In the genomic region with DNA sequence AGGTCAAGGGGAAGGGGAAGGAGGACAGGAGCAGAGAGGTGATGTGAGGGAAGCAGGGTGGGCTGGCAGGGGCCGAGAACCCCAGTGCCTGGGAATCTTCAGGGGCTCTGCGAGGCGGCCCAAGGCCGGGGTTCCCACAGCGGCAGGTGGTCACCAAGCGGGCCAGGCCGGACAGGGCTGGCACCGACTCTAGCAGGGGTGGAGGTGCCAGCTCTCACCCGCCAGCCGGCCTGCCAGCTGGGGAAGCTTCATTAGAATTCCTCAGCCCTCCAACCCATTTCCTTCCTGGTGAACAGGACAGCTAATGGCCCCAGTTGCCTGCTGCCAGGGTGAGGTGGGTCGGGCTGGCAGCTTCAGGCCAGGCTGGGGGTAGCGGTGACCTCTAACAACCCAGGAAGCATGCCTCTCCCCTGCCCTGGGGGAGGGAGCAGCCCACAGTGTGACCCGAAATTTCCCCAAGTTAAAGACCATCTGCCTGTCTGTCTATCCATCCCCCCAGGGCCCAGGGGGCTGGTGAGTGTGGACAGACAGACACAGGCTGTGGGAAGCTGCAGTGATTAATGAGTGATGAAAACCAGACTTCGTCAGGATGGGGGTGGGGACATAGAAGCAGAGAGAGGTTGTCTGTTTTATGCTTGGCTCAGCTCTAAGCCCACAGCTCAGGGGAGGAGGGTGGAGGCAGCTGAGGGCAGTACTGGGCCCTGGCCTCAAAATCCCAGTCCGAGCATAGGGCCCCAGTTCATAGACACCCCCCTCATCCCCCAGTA, we compare ENCODE assay signal across 9 cellular contexts.
DNase-seq lines count a peak whose midpoint lies in the region; ATAC-seq, FAIRE-seq and TF ChIP-seq lines count a peak whose summit lies in the region.
"Had no signal": no experiment of that assay in that cellular context is flagged by ENCODE, and none has a peak within 500 bp of the region (broad histone marks: within the 10 kb centered on the region; RNA-seq: fewer than 3 reads in every experiment).

No MANE protein-coding gene starts in this region.

- no peaks in the 10 kb centered on the region for H3K9me3 ChIP-seq in heart right ventricle
- no peaks in the 10 kb centered on the region for H3K9me3 ChIP-seq in psoas muscle

- no peak overlapping the region for H3K4me3 ChIP-seq in heart right ventricle
- H3K4me3 ChIP-seq in psoas muscle, result no peak overlapping the region

- H3K27me3 ChIP-seq in heart right ventricle, result no peaks in the 10 kb centered on the region
- H3K27me3 ChIP-seq in psoas muscle (ENCODE audit: insufficient read depth in 3 of 3, low read length in 2 of 3), result no peaks in the 10 kb centered on the region

- DNase-seq in EL (peak; percentile 89), anterior cingulate cortex (lab: John Stamatoyannopoulos, UW) (peak in 39 of 58 donors; percentile 23 to 84 (median 57)), heart right ventricle (peak; percentile 70 to 79), psoas muscle (peak; percentile 73 to 84), D341Med (ENCODE audit: low spot score) (no peak), GM12892 (ENCODE audit: insufficient read length) (no peak), T-helper 1 cell (no peak)
- DNase-seq in activated CD8-positive, alpha-beta memory T cell treated with anti-CD3 and anti-CD28 coated beads for 24 hours, result no peak

- TF ChIP-seq POLR2A in GM12892 (IDR thresholded peaks at IDR 0.05; ENCODE audit: low read depth, low read length), result no peak

- TF ChIP-seq CTCF in heart right ventricle (IDR thresholded peaks at IDR 0.05) (no peak), psoas muscle (IDR thresholded peaks at IDR 0.05) (no peak)

- H3K27ac ChIP-seq in heart right ventricle (peak overlapping the region; percentile 76 to 93 (median 90)), psoas muscle (peak overlapping the region; percentile 80)

- ATAC-seq in heart right ventricle (peak; percentile 57 to 81 (median 65)), psoas muscle (peak; percentile 9 to 55 (median 24))
- ATAC-seq: naive thymus-derived CD8-positive, alpha-beta T cell had no signal

- FAIRE-seq in GM12892 (lab: Jason Lieb, UNC), result no peak

- H3K4me1 ChIP-seq in heart right ventricle (peaks cover 49 to 78% (median 60%) of the 10 kb centered on the region in 9 donors), psoas muscle (peaks cover 54% of the 10 kb centered on the region)

- WGBS in heart right ventricle, 2 donors, result 63 to 67% methylated on average over 15 of the region's 15 CpGs
- 63 to 69% (median 68%) methylated on average over 9 to 15 of the region's 15 CpGs for WGBS in psoas muscle, 3 donors

- H3K36me3 ChIP-seq in heart right ventricle, result no peaks in the 10 kb centered on the region
- no peaks in the 10 kb centered on the region for H3K36me3 ChIP-seq in psoas muscle (ENCODE audit: insufficient read depth in 1 of 2, low read depth in 1 of 2)

- intact Hi-C loops in heart right ventricle (cut with DNase I) (loop anchor here in 2 of 10 donors (5.0 to 10.0 kb wide), 3 partner anchors 50 to 143 kb away; partner anchors contain the start of gene ZFP36L2 (in 1 of the 2)), psoas muscle (cut with DNase I) (no loop called here)

Comparison
In these comparisons a context has a peak if more than half of its experiments do, and no peak if none do; other contexts are left out.
1. DNase-seq: peak in EL (single experiment), anterior cingulate cortex (39 of 58), heart right ventricle (2 of 2) and psoas muscle (2 of 2); none in D341Med (single experiment), activated CD8-positive, alpha-beta memory T cell treated with anti-CD3 and anti-CD28 coated beads for 24 hours (single experiment), GM12892 (single experiment) and T-helper 1 cell (0 of 5).